Comparison of ENCODE assay signal across 1 cellular context in genomic region chr17:79114455-79115301, GRCh38.
TF ChIP-seq lines count a peak whose summit lies in the region.

No MANE protein-coding gene starts in this region.

TF ChIP-seq in HEK293, 187 proteins besides CTCF, POLR2A, EP300 and RAD21 (continued from another document and continues in another):
- TF ChIP-seq MYNN (tag by site-specific recombination; IDR thresholded peaks at IDR 0.05; ENCODE audit: borderline replicate concordance) (no peak), RBAK (tag by site-specific recombination; IDR thresholded peaks at IDR 0.05) (no peak), ZBTB20 (tag by site-specific recombination; IDR thresholded peaks at IDR 0.05) (peak; percentile 81), ZNF677 (tag by site-specific recombination; IDR thresholded peaks at IDR 0.05) (no peak), ZNF354C (tag by site-specific recombination; IDR thresholded peaks at IDR 0.05; ENCODE audit: borderline replicate concordance, low read depth) (no peak), GLI4 (tag by site-specific recombination; IDR thresholded peaks at IDR 0.05) (no peak), ZNF747 (tag by site-specific recombination; IDR thresholded peaks at IDR 0.05) (no peak), HOXD13 (CRISPR knock-in tag; IDR thresholded peaks at IDR 0.05; ENCODE audit: borderline replicate concordance) (no peak), ZNF26 (tag by site-specific recombination; IDR thresholded peaks at IDR 0.05) (no peak), ZNF223 (tag by site-specific recombination; IDR thresholded peaks at IDR 0.05) (no peak; the same call in 1 of the 2 replicates), ZNF830 (tag by site-specific recombination; IDR thresholded peaks at IDR 0.05; ENCODE audit: low read depth) (no peak), PRDM2 (tag by site-specific recombination; IDR thresholded peaks at IDR 0.05; ENCODE audit: borderline replicate concordance) (no peak), ZNF600 (tag by site-specific recombination; IDR thresholded peaks at IDR 0.05) (peak; percentile 65; the same call in 1 of the 2 replicates), ZFP37 (tag by site-specific recombination; IDR thresholded peaks at IDR 0.05) (no peak), SP2 (tag by site-specific recombination; IDR thresholded peaks at IDR 0.05) (peak; percentile 21; the same call in 1 of the 2 replicates), KLF7 (tag by site-specific recombination; IDR thresholded peaks at IDR 0.05; ENCODE audit: borderline replicate concordance) (peak; percentile 14; the same call in 1 of the 2 replicates), ZBTB1 (tag by site-specific recombination; IDR thresholded peaks at IDR 0.05) (no peak), ZNF140 (tag by site-specific recombination; IDR thresholded peaks at IDR 0.05) (no peak), TCF7L2 (IDR thresholded peaks at IDR 0.05; ENCODE audit: borderline replicate concordance, low read depth, low read length) (no peak), ZNF114 (tag by site-specific recombination; IDR thresholded peaks at IDR 0.05) (no peak), ZNF280D (tag by site-specific recombination; IDR thresholded peaks at IDR 0.05) (no peak), ZNF596 (tag by site-specific recombination; IDR thresholded peaks at IDR 0.05) (no peak), KLF1 (tag by site-specific recombination; IDR thresholded peaks at IDR 0.05) (peak; percentile 56), ZBTB8A (tag by site-specific recombination; IDR thresholded peaks at IDR 0.05) (peak; percentile 51; the same call in 1 of the 2 replicates), ZNF37A (tag by site-specific recombination; IDR thresholded peaks at IDR 0.05) (no peak), ZNF580 (tag by site-specific recombination; IDR thresholded peaks at IDR 0.05) (no peak), BCL11B (tag by site-specific recombination; IDR thresholded peaks at IDR 0.05; ENCODE audit: low read depth) (no peak), ZNF433 (tag by site-specific recombination; IDR thresholded peaks at IDR 0.05; ENCODE audit: low read depth) (no peak), ZNF366 (tag by site-specific recombination; conservative IDR thresholded peaks at IDR 0.05) (peak; percentile 39; the same call in 1 of the 2 replicates), ZBTB21 (tag by site-specific recombination; IDR thresholded peaks at IDR 0.05) (no peak), GFI1B (tag by site-specific recombination; IDR thresholded peaks at IDR 0.05) (no peak), PRDM10 (tag by site-specific recombination; IDR thresholded peaks at IDR 0.05) (peak; percentile 85), ZNF202 (tag by site-specific recombination; IDR thresholded peaks at IDR 0.05; ENCODE audit: borderline replicate concordance) (no peak)
- TF ChIP-seq, protein P1, sequence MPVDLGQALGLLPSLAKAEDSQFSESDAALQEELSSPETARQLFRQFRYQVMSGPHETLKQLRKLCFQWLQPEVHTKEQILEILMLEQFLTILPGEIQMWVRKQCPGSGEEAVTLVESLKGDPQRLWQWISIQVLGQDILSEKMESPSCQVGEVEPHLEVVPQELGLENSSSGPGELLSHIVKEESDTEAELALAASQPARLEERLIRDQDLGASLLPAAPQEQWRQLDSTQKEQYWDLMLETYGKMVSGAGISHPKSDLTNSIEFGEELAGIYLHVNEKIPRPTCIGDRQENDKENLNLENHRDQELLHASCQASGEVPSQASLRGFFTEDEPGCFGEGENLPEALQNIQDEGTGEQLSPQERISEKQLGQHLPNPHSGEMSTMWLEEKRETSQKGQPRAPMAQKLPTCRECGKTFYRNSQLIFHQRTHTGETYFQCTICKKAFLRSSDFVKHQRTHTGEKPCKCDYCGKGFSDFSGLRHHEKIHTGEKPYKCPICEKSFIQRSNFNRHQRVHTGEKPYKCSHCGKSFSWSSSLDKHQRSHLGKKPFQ (tag by site-specific recombination; IDR thresholded peaks at IDR 0.05): no peak
- TF ChIP-seq, protein P2, sequence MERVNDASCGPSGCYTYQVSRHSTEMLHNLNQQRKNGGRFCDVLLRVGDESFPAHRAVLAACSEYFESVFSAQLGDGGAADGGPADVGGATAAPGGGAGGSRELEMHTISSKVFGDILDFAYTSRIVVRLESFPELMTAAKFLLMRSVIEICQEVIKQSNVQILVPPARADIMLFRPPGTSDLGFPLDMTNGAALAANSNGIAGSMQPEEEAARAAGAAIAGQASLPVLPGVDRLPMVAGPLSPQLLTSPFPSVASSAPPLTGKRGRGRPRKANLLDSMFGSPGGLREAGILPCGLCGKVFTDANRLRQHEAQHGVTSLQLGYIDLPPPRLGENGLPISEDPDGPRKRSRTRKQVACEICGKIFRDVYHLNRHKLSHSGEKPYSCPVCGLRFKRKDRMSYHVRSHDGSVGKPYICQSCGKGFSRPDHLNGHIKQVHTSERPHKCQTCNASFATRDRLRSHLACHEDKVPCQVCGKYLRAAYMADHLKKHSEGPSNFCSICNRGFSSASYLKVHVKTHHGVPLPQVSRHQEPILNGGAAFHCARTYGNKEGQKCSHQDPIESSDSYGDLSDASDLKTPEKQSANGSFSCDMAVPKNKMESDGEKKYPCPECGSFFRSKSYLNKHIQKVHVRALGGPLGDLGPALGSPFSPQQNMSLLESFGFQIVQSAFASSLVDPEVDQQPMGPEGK (tag by site-specific recombination; IDR thresholded peaks at IDR 0.05): peak; percentile 94
- TF ChIP-seq, protein P3, sequence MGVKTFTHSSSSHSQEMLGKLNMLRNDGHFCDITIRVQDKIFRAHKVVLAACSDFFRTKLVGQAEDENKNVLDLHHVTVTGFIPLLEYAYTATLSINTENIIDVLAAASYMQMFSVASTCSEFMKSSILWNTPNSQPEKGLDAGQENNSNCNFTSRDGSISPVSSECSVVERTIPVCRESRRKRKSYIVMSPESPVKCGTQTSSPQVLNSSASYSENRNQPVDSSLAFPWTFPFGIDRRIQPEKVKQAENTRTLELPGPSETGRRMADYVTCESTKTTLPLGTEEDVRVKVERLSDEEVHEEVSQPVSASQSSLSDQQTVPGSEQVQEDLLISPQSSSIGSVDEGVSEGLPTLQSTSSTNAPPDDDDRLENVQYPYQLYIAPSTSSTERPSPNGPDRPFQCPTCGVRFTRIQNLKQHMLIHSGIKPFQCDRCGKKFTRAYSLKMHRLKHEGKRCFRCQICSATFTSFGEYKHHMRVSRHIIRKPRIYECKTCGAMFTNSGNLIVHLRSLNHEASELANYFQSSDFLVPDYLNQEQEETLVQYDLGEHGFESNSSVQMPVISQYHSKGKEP (tag by site-specific recombination; IDR thresholded peaks at IDR 0.05): peak; percentile 79
